Comparison of ENCODE assay signal across 8 cellular contexts in the genomic region with DNA sequence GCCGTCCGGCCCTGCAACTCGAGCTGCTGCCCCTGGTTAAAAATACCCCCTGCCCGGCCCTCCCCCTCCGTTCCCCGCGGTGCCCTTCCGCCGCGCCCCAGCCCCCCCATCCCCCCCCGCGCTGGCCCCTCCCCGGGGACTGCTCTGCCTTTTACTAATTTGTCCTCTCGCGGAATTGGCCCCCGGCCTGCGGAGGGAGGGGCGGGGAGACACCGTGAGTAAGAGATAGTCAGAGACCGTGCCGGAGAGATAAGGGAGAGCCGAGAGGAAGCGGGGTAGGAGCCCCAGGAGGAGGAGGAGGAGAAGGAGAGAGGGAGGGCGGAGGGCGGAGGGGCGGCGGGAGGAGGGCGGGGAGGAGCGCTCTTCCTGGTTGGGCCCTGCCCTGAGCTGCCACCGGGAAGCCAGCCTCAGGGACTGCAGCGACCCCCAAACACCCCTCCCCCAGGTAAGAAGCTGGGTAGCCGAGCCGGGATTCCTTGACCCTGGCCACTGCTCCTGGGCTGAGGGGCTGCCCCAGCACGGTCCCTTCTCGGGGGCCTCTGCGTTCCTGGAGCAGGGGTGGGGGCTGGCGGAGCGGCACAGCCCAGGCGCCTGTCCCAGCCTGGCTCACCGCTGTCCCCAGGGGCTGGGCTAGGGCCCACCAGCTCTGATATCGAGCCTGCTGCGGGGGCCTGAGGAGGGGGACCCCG. TPM values are rescaled to one million over a fixed set of nuclear protein-coding genes. Genes with fewer than 3 reads are reported as not detected.
A peak's percentile ranks its signal among the peaks of the same experiment; 100 is the strongest.
DNase-seq lines count a peak whose midpoint lies in the region; ATAC-seq and TF ChIP-seq lines count a peak whose summit lies in the region.

A gene (plus strand): TSS at position 360 of the 689 bp plus-strand sequence. CDS start 774 bp downstream, outside the sequence.

- no peak within 1 kb of the TSS for H3K27ac ChIP-seq in ectodermal cell (ENCODE audit: insufficient read depth, low read depth, low read length, poor library complexity, severe bottlenecking)
- H3K27ac ChIP-seq in lung (ENCODE audit: low read depth in 1 of 2, low read length in 1 of 2) = peak within 1 kb of the TSS; percentile 96 to 98

- H3K9me3 ChIP-seq in ectodermal cell (ENCODE audit: control insufficient read depth, low read length) = no peaks in the 10 kb centered on the region
- H3K9me3 ChIP-seq in lung (ENCODE audit: control insufficient read depth in 2 of 2, insufficient read depth in 1 of 2, low read length in 1 of 2) = no peaks in the 10 kb centered on the region

- peaks cover 14% of the 10 kb centered on the region for H3K4me1 ChIP-seq in ectodermal cell (ENCODE audit: control insufficient read depth, insufficient read depth, low read length)
- H3K4me1 ChIP-seq in lung (ENCODE audit: control insufficient read depth in 2 of 2, insufficient read depth in 2 of 2, low read length in 2 of 2) = peaks cover 0 to 9% of the 10 kb centered on the region in 2 donors

- DNase-seq in NCI-H1417 (lab: John Stamatoyannopoulos, UW) (peak in 2 of 3 experiments; percentile 71 to 75), NCI-H1417 treated with DMSO at 0.1 percent for 48 hours (lab: John Stamatoyannopoulos, UW) (no peak), NCI-H82 treated with DMSO at 0.1 percent for 48 hours (lab: John Stamatoyannopoulos, UW; ENCODE audit: unreplicated experiment) (peak; percentile 23), lung (ENCODE audit: low spot score) (peak; percentile 86)
- DNase-seq in activated CD8-positive, alpha-beta T cell treated with anti-CD3 and anti-CD28 coated beads for 36 hours = peak; percentile 84
- DNase-seq in stimulated activated CD4-positive, alpha-beta T cell treated with anti-CD3 and anti-CD28 coated beads, TNF-alpha, amount 100 ng/mL, for 24 hours (ENCODE audit: low read depth in 3 of 3) = peak; percentile 58 to 83 (median 66)

- intact Hi-C loops in activated CD8-positive, alpha-beta T cell treated with anti-CD3 and anti-CD28 coated beads for 36 hours (cut with micrococcal nuclease) = no loop called here

- H3K4me1 Mint-ChIP-seq in activated CD8-positive, alpha-beta T cell treated with anti-CD3 and anti-CD28 coated beads for 36 hours (ENCODE audit: low read depth) = peaks cover 17% of the 10 kb centered on the region

- H3K36me3 ChIP-seq in ectodermal cell (ENCODE audit: control insufficient read depth, insufficient read depth, low read length) (no peaks in the 10 kb centered on the region), lung (ENCODE audit: control insufficient read depth in 2 of 2, insufficient read depth in 2 of 2, low read length in 2 of 2) (peaks cover 5 to 14% of the 10 kb centered on the region in 2 donors)

- H3K4me3 Mint-ChIP-seq in activated CD8-positive, alpha-beta T cell treated with anti-CD3 and anti-CD28 coated beads for 36 hours = peak within 1 kb of the TSS; percentile 80

- H3K27ac Mint-ChIP-seq in activated CD8-positive, alpha-beta T cell treated with anti-CD3 and anti-CD28 coated beads for 36 hours = peak within 1 kb of the TSS; percentile 86

- 1% methylated on average over 34 to 42 of the region's 43 CpGs for WGBS in ectodermal cell, 2 experiments
- WGBS in lung, 2 donors = 0% methylated on average over 27 to 43 of the region's 43 CpGs

- H3K27me3 ChIP-seq in ectodermal cell (ENCODE audit: control insufficient read depth, insufficient read depth, low read length, poor library complexity, severe bottlenecking) (peaks cover 4% of the 10 kb centered on the region), lung (ENCODE audit: control insufficient read depth, insufficient read depth) (no peaks in the 10 kb centered on the region)

- TF ChIP-seq CTCF in activated CD8-positive, alpha-beta T cell treated with anti-CD3 and anti-CD28 coated beads for 36 hours (IDR thresholded peaks at IDR 0.05) = no peak
- TF ChIP-seq CTCF in lung (IDR thresholded peaks at IDR 0.05; ENCODE audit: control extremely low read depth, extremely low read depth) = no peak

- peaks cover 2% of the 10 kb centered on the region for H3K36me3 Mint-ChIP-seq in activated CD8-positive, alpha-beta T cell treated with anti-CD3 and anti-CD28 coated beads for 36 hours (ENCODE audit: low read depth)

- no peaks in the 10 kb centered on the region for H3K27me3 Mint-ChIP-seq in activated CD8-positive, alpha-beta T cell treated with anti-CD3 and anti-CD28 coated beads for 36 hours

- H3K4me3 ChIP-seq in ectodermal cell (ENCODE audit: insufficient read depth, low read depth, low read length) = peak within 1 kb of the TSS; percentile 57
- H3K4me3 ChIP-seq in lung = peak within 1 kb of the TSS; percentile 96

- CTCF ChIA-PET in activated CD8-positive, alpha-beta T cell treated with anti-CD3 and anti-CD28 coated beads for 36 hours (lab: Charles Lee) = interaction anchor here (0.6 to 4.0 kb wide), 15 partner anchors 15 to 149 kb away, joined by 3 to 35 read pairs (median 4); a partner anchor contains a TSS

- ATAC-seq in HG03175 (IDR thresholded peaks at IDR 0.05; ENCODE audit: unreplicated experiment) = peak; percentile 43
- ATAC-seq in activated CD8-positive, alpha-beta T cell treated with anti-CD3 and anti-CD28 coated beads for 36 hours = peak; percentile 84
- ATAC-seq in lung (ENCODE audit: insufficient read depth, low FRiP score) = peak; percentile 78

- POLR2A ChIA-PET in activated CD8-positive, alpha-beta T cell treated with anti-CD3 and anti-CD28 coated beads for 36 hours (lab: Charles Lee) = interaction anchor here (0.9 to 3.0 kb wide), 9 partner anchors 8 to 85 kb away, joined by 3 to 21 read pairs (median 4); a partner anchor contains a TSS

- no peaks in the 10 kb centered on the region for H3K9me3 Mint-ChIP-seq in activated CD8-positive, alpha-beta T cell treated with anti-CD3 and anti-CD28 coated beads for 36 hours

RNA-seq across cellular contexts. Expression of the gene that starts here (rescaled TPM):
- total RNA-seq in activated CD8-positive, alpha-beta T cell treated with anti-CD3 and anti-CD28 coated beads for 36 hours = 10 to 100 TPM; 72.6 to 74.7 TPM
- 53.2 TPM for polyA plus RNA-seq in ectodermal cell (2013, experiment 1 of 4)
- polyA plus RNA-seq in ectodermal cell (2013, experiment 2 of 4) = 55.3 TPM
- 42.7 TPM for polyA plus RNA-seq in ectodermal cell (2013, experiment 3 of 4)
- polyA plus RNA-seq in ectodermal cell (2013, experiment 4 of 4) = 43.1 TPM
- 100 to 1,000 TPM; 106 to 265 TPM for total RNA-seq in lung
- 100 to 1,000 TPM; 128 to 144 TPM for polyA plus RNA-seq in lung
